20 cellular contexts compared by ENCODE assay signal in the genomic region with DNA sequence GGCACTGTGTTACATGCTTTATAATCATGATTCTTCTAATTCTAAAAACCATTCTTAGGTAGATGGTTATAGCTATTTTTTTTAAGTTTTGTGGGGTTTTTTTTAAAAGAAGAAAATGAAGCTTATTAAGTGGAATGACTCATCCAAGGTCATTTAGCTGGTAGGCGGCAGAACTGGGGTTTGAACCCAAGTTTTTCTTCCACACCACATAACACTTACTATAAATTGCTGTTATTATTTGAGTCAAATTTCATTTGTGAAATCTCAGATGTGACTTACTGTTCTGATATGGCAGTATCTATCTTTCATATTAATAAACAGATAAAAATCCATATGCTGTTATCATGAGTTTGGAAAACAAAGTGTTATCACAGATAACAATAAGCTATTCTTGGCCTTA. TPM values are rescaled to one million over a fixed set of nuclear protein-coding genes. Genes with fewer than 3 reads are reported as not detected.
"Had no signal": no experiment of that assay in that cellular context is flagged by ENCODE, and none has a peak within 500 bp of the region (broad histone marks: within the 10 kb centered on the region; RNA-seq: fewer than 3 reads in every experiment).

No MANE protein-coding gene starts in this region.

- H3K4me1 Mint-ChIP-seq: mesothelial cell of epicardium had no signal

- H3K4me3 Mint-ChIP-seq: activated CD4-positive, alpha-beta memory T cell treated with anti-CD3 and anti-CD28 coated beads for 36 hours; activated naive CD8-positive, alpha-beta T cell; mesothelial cell of epicardium; stimulated activated naive CD8-positive, alpha-beta T cell treated with anti-CD3 and anti-CD28 coated beads, Interleukin-15, Interleukin-2, amounts not matched to agents 100 ng/mL and 50 ng/mL, for 24 hours; type B pancreatic cell had no signal

- ATAC-seq: body of pancreas, left lung had no signal

- DNase-seq: amniotic stem cell; body of pancreas; colonic mucosa; kidney; left lung; occipital lobe; stimulated activated CD4-positive, alpha-beta T cell treated with anti-CD3 and anti-CD28 coated beads, Interleukin-12 subunit alpha, Interleukin-12 subunit beta, amount 100 ng/mL, for 4 hours; stimulated activated CD4-positive, alpha-beta T cell treated with anti-CD3 and anti-CD28 coated beads, Interleukin-1b, Interleukin-23, amount 100 ng/mL, for 48 hours; SW 1271 had no signal

- H3K9me3 ChIP-seq: body of pancreas, colonic mucosa, left lung, suprapubic skin had no signal

- H3K27ac ChIP-seq: body of pancreas, colonic mucosa, left lung, suprapubic skin had no signal

- H3K4me3 ChIP-seq: body of pancreas, colonic mucosa, left lung, suprapubic skin had no signal

- H3K27ac Mint-ChIP-seq: activated CD4-positive, alpha-beta memory T cell treated with anti-CD3 and anti-CD28 coated beads for 36 hours; activated naive CD8-positive, alpha-beta T cell; mesothelial cell of epicardium; type B pancreatic cell had no signal

- H3K9me3 Mint-ChIP-seq: activated CD4-positive, alpha-beta memory T cell treated with anti-CD3 and anti-CD28 coated beads for 36 hours; activated T-cell treated with anti-CD3 and anti-CD28 coated beads, Interleukin-2, amount 50 U/mL, for 72 hours; stimulated activated naive CD8-positive, alpha-beta T cell treated with anti-CD3 and anti-CD28 coated beads, Interleukin-15, Interleukin-2, amounts not matched to agents 100 ng/mL and 50 ng/mL, for 24 hours; type B pancreatic cell had no signal

- H3K27me3 ChIP-seq: body of pancreas, colonic mucosa, left lung, suprapubic skin had no signal

- H3K36me3 ChIP-seq: colonic mucosa, left lung, suprapubic skin had no signal

- H3K27me3 Mint-ChIP-seq: activated CD4-positive, alpha-beta memory T cell treated with anti-CD3 and anti-CD28 coated beads for 36 hours; activated naive CD8-positive, alpha-beta T cell; stimulated activated naive CD8-positive, alpha-beta T cell treated with anti-CD3 and anti-CD28 coated beads, Interleukin-15, Interleukin-2, amounts not matched to agents 100 ng/mL and 50 ng/mL, for 24 hours; type B pancreatic cell had no signal

- H3K4me1 ChIP-seq: body of pancreas, colonic mucosa, left lung, suprapubic skin had no signal

RNA-seq across cellular contexts. Expression of gene COL10A1, which starts 10.4 kb away (rescaled TPM):
- total RNA-seq: activated CD4-positive, alpha-beta memory T cell treated with anti-CD3 and anti-CD28 coated beads for 36 hours; activated T-cell treated with anti-CD3 and anti-CD28 coated beads, Interleukin-2, amount 50 U/mL, for 72 hours; colonic mucosa; frontal cortex; lung microvascular endothelial cell; mesothelial cell of epicardium; occipital lobe; suprapubic skin had no signal
- polyA plus RNA-seq: esophagus, neural cell had no signal
